ENCODE assay signal across 23 cellular contexts in the genomic region with DNA sequence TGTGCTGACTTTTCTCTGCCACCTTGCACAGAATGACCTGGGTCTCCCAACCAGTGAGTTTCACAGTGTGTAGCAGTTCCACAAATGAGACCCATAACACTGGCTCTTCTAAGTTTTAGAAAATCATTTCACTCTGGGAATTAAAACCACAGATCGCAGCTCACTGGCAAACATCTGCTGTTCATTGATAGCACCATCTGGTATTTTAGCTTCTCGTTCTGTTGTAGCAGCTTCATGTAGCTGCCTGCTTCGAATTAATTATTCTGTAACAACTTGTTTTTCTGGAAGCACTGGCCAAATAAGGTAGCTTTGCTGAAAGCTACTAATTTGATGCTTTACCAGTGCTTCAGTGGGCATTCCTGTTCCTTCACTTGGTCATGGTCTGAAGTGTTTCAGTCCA.
"Had no signal": no experiment of that assay in that cellular context is flagged by ENCODE, and none has a peak within 500 bp of the region (broad histone marks: within the 10 kb centered on the region; RNA-seq: fewer than 3 reads in every experiment).

No MANE protein-coding gene starts in this region.

- H3K9me3 Mint-ChIP-seq: activated CD4-positive, alpha-beta T cell treated with anti-CD3 and anti-CD28 coated beads, Interleukin-2, amount 10 ng/mL, durations not matched to agents 7 days and 5 days; type B pancreatic cell had no signal

- H3K27me3 Mint-ChIP-seq: activated CD4-positive, alpha-beta T cell treated with anti-CD3 and anti-CD28 coated beads, Interleukin-2, amount 10 ng/mL, durations not matched to agents 7 days and 5 days; stimulated activated memory B cell treated with anti-CD40 and anti-IgM and Interleukin-4, amounts not matched to agents 10 μg/mL and 1 μg/mL and 100 μg/mL, for 72 hours had no signal

- DNase-seq: activated CD4-positive, alpha-beta T cell treated with anti-CD3 and anti-CD28 coated beads, Interleukin-2, amount 10 ng/mL, durations not matched to agents 7 days and 5 days; activated CD8-positive, alpha-beta memory T cell treated with anti-CD3 and anti-CD28 coated beads for 24 hours; activated CD8-positive, alpha-beta memory T cell treated with anti-CD3 and anti-CD28 coated beads, Interleukin-2, amount 50 U/mL, for 48 hours; activated effector memory CD4-positive, alpha-beta T cell treated with Interleukin-2 at 50 U/mL for 16 hours; activated naive CD4-positive, alpha-beta T cell treated with anti-CD3 and anti-CD28 coated beads, Interleukin-2, amount 50 U/mL, for 16 hours; activated T-cell treated with anti-CD3 and anti-CD28 coated beads, Interleukin-2, amount 50 U/mL, for 48 hours; aorta; brain microvascular endothelial cell; central memory CD4-positive, alpha-beta T cell; colonic mucosa; gastrocnemius medialis; heart right ventricle; immature natural killer cell; left ventricle myocardium superior; natural killer cell; sigmoid colon; spleen; stimulated activated CD4-positive, alpha-beta T cell treated with anti-CD3 and anti-CD28 coated beads, Interleukin-4, amount 100 ng/mL, for 4 hours; testis had no signal

- H3K4me1 Mint-ChIP-seq: activated CD4-positive, alpha-beta T cell treated with anti-CD3 and anti-CD28 coated beads, Interleukin-2, amount 10 ng/mL, durations not matched to agents 7 days and 5 days; immature natural killer cell; memory B cell; natural killer cell; stimulated activated memory B cell treated with anti-CD40 and anti-IgM and Interleukin-4, amounts not matched to agents 10 μg/mL and 1 μg/mL and 100 μg/mL, for 72 hours had no signal

- ATAC-seq: activated CD4-positive, CD25-positive, alpha-beta regulatory T cell treated with anti-CD3 and anti-CD28 coated beads, Interleukin-2, amount 50 U/mL, for 24 hours; gastrocnemius medialis; heart right ventricle; left ventricle myocardium superior; natural killer cell; stimulated activated memory B cell treated with anti-CD40 and anti-IgM and Interleukin-4, amounts not matched to agents 10 μg/mL and 1 μg/mL and 100 μg/mL, for 72 hours had no signal

- H3K36me3 Mint-ChIP-seq: immature natural killer cell; memory B cell; natural killer cell; stimulated activated memory B cell treated with anti-CD40 and anti-IgM and Interleukin-4, amounts not matched to agents 10 μg/mL and 1 μg/mL and 100 μg/mL, for 72 hours; type B pancreatic cell had no signal

- H3K4me3 Mint-ChIP-seq: activated CD4-positive, alpha-beta T cell treated with anti-CD3 and anti-CD28 coated beads, Interleukin-2, amount 10 ng/mL, durations not matched to agents 7 days and 5 days; immature natural killer cell; memory B cell; natural killer cell; stimulated activated memory B cell treated with anti-CD40 and anti-IgM and Interleukin-4, amounts not matched to agents 10 μg/mL and 1 μg/mL and 100 μg/mL, for 72 hours; type B pancreatic cell had no signal

- H3K27ac Mint-ChIP-seq: activated CD4-positive, alpha-beta T cell treated with anti-CD3 and anti-CD28 coated beads, Interleukin-2, amount 10 ng/mL, durations not matched to agents 7 days and 5 days; immature natural killer cell; memory B cell; natural killer cell; stimulated activated memory B cell treated with anti-CD40 and anti-IgM and Interleukin-4, amounts not matched to agents 10 μg/mL and 1 μg/mL and 100 μg/mL, for 72 hours; type B pancreatic cell had no signal
